In genomic region chr4:67918428-67918827, GRCh38 we compare ENCODE assay signal across 13 cellular contexts. TPM values are rescaled to one million over a fixed set of nuclear protein-coding genes. Genes with fewer than 3 reads are reported as not detected.
DNase-seq lines count a peak whose midpoint lies in the region; ATAC-seq, FAIRE-seq and TF ChIP-seq lines count a peak whose summit lies in the region.
"Had no signal": no experiment of that assay in that cellular context is flagged by ENCODE, and none has a peak within 500 bp of the region (broad histone marks: within the 10 kb centered on the region; RNA-seq: fewer than 3 reads in every experiment).

No MANE protein-coding gene starts in this region.

- DNase-seq in GM13977 (ENCODE audit: low spot score) = no peak
- DNase-seq in NB4 (ENCODE audit: low read depth) = no peak
- DNase-seq in GM12878 (ENCODE audit: low read depth, low spot score) = no peak
- no peak for DNase-seq in caudate nucleus (lab: John Stamatoyannopoulos, UW)
- DNase-seq: activated naive CD8-positive, alpha-beta T cell treated with anti-CD3 and anti-CD28 coated beads, Interleukin-2, amount 10 ng/mL, durations not matched to agents 7 days and 5 days; effector memory CD4-positive, alpha-beta T cell; naive thymus-derived CD4-positive, alpha-beta T cell; NCI-H345; stimulated activated CD4-positive, alpha-beta T cell treated with anti-CD3 and anti-CD28 coated beads, Interleukin-12 subunit alpha, Interleukin-12 subunit beta, amount 100 ng/mL, for 4 hours had no signal

- no peak overlapping the region for H3K4me3 ChIP-seq in NB4 (ENCODE audit: low read depth, low read length)
- H3K4me3 ChIP-seq in GM12878 = no peak overlapping the region
- no peak overlapping the region for H3K4me3 ChIP-seq in neural cell (ENCODE audit: low read length)

- no peaks in the 10 kb centered on the region for H3F3A ChIP-seq in neural cell (ENCODE audit: insufficient read depth, low read length, poor library complexity, severe bottlenecking)

- H3K79me2 ChIP-seq in GM12878 (ENCODE audit: control insufficient read depth, insufficient read depth, low read length) (no peaks in the 10 kb centered on the region), neural cell (replicated peaks; ENCODE audit: insufficient read depth, low read length) (no peaks in the 10 kb centered on the region)

- H4K20me1 ChIP-seq in GM12878 (ENCODE audit: control insufficient read depth, insufficient read depth) = no peaks in the 10 kb centered on the region
- no peaks in the 10 kb centered on the region for H4K20me1 ChIP-seq in neural cell (ENCODE audit: insufficient read depth)

- CTCF ChIA-PET in GM12878 (lab: Yijun Ruan, JAX) = interaction anchor here (1.2 kb wide), 1 partner anchor 258 kb away, joined by 3 read pairs; no protein-coding TSS in a partner anchor

- in situ Hi-C loops in GM13977 (cut with MboI; ENCODE audit: low pct_unique_long_range_greater_than_20kb, low sequenced_read_pairs, unreplicated experiment) (loop anchor here (10.0 kb wide), 1 partner anchor 374 kb away; the partner anchor contains the start of gene CENPC), GM12878 (cut with MboI) (no loop called here)

- SMC1A ChIA-PET in GM12878 (lab: Charles Lee; ENCODE audit: uncharacterized antibody, unreplicated experiment) = interaction anchor here (1.0 kb wide), 1 partner anchor 364 kb away, joined by 3 read pairs; no protein-coding TSS in a partner anchor

- H3K27me3 ChIP-seq in GM12878 (replicated peaks in 1 of 2; ENCODE audit: control insufficient read depth in 2 of 2, insufficient read depth in 2 of 2, low read length in 1 of 2) (no peaks in the 10 kb centered on the region), neural cell (ENCODE audit: insufficient read depth, low read depth, low read length) (no peaks in the 10 kb centered on the region)

- H3K27ac ChIP-seq in GM12878 (ENCODE audit: control insufficient read depth, insufficient read depth) (no peak overlapping the region), neural cell (ENCODE audit: low read length) (no peak overlapping the region), caudate nucleus (ENCODE audit: low read depth, low read length) (no peak overlapping the region)

- no peak for FAIRE-seq in GM12878 (lab: Jason Lieb, UNC)

- RAD21 ChIA-PET in GM12878 (lab: Charles Lee; ENCODE audit: unreplicated experiment) = no interaction called here

- BruUV-seq in GM12878 (replicated peaks; lab: Mats Ljungman, UMichigan) = no TSS peak

- no peaks in the 10 kb centered on the region for H3K9me2 ChIP-seq in neural cell (ENCODE audit: insufficient read depth, low read length)

- no peak overlapping the region for H3K4me2 ChIP-seq in GM12878 (ENCODE audit: control insufficient read depth, insufficient read depth)
- no peak overlapping the region for H3K4me2 ChIP-seq in neural cell (ENCODE audit: low read length)

- intact Hi-C loops in GM12878 (cut with micrococcal nuclease; ENCODE audit: unreplicated experiment) = loop anchor here (10.0 kb wide), 2 partner anchors 174 to 256 kb away; no protein-coding TSS in a partner anchor

- TF ChIP-seq POLR2A in NB4 (IDR thresholded peaks at IDR 0.05; ENCODE audit: extremely low read depth, insufficient read length) (no peak), GM12878 (IDR thresholded peaks at IDR 0.05; ENCODE audit: low read depth, low read length) (no peak)

- peak; percentile 20 for TF ChIP-seq CTCF in GM13977 (IDR thresholded peaks at IDR 0.05; ENCODE audit: extremely low read depth, insufficient read depth, missing control alignments)
- peak; percentile 4 for TF ChIP-seq CTCF in NB4 (IDR thresholded peaks at IDR 0.05; ENCODE audit: low read depth, low read length)
- TF ChIP-seq CTCF in GM12878 (IDR thresholded peaks at IDR 0.05 in 2 of 3, conservative IDR thresholded peaks at IDR 0.05 in 1 of 3; ENCODE audit: control insufficient read depth in 2 of 3, extremely low read depth in 1 of 3, insufficient read depth in 1 of 3, low read depth in 3 of 3, low read length in 3 of 3) = peak in 1 of 3 experiments; percentile 14; a peak in 1 of 6 replicates
- TF ChIP-seq CTCF in neural cell (IDR thresholded peaks at IDR 0.05; ENCODE audit: poor library complexity, severe bottlenecking) = peak; percentile 62

- TF ChIP-seq EP300 in GM12878 (IDR thresholded peaks at IDR 0.05; ENCODE audit: borderline replicate concordance in 1 of 2, control insufficient read depth in 1 of 2, low read depth in 2 of 2, low read length in 2 of 2) = no peak
- TF ChIP-seq EP300 in neural cell (conservative IDR thresholded peaks at IDR 0.05; ENCODE audit: poor library complexity, severe bottlenecking) = no peak

- TF ChIP-seq RAD21 in GM12878 (IDR thresholded peaks at IDR 0.05; ENCODE audit: insufficient read depth, low read depth, low read length) (peak; percentile 46), neural cell (conservative IDR thresholded peaks at IDR 0.05) (peak; percentile 67)

- H2AFZ ChIP-seq in GM12878 (ENCODE audit: control insufficient read depth, low read depth, low read length) (no peak overlapping the region), neural cell (ENCODE audit: low read depth, low read length) (no peak overlapping the region)

- H3K36me3 ChIP-seq in GM12878 (ENCODE audit: control insufficient read depth in 2 of 2, insufficient read depth in 2 of 2, low read length in 1 of 2) (no peaks in the 10 kb centered on the region), neural cell (ENCODE audit: insufficient read depth, low read length) (no peaks in the 10 kb centered on the region)

- H3K9ac ChIP-seq in GM12878 (ENCODE audit: control insufficient read depth, insufficient read depth, low read length) (no peak overlapping the region), neural cell (ENCODE audit: low read length) (no peak overlapping the region)

- H3K4me1 ChIP-seq in GM12878 (ENCODE audit: control insufficient read depth, insufficient read depth, low read length) = no peaks in the 10 kb centered on the region

- ATAC-seq in GM12878 (no peak), HG03571 (IDR thresholded peaks at IDR 0.05; ENCODE audit: unreplicated experiment) (no peak), GM18873 (IDR thresholded peaks at IDR 0.05; ENCODE audit: low FRiP score, unreplicated experiment) (no peak)
- ATAC-seq: naive thymus-derived CD4-positive, alpha-beta T cell; stimulated activated memory B cell treated with anti-CD40 and anti-IgM and Interleukin-4, amounts not matched to agents 10 μg/mL and 1 μg/mL and 100 μg/mL, for 72 hours had no signal

- H3K9me3 ChIP-seq in GM12878 (replicated peaks; ENCODE audit: control insufficient read depth, insufficient read depth, low read length) = no peaks in the 10 kb centered on the region
- H3K9me3 ChIP-seq in neural cell (ENCODE audit: low read length) = no peaks in the 10 kb centered on the region

- POLR2A ChIA-PET in GM12878 (lab: Charles Lee) = no interaction called here

TF ChIP-seq in GM12878, 131 proteins besides CTCF, POLR2A, EP300 and RAD21 (continues in another document):
- TF ChIP-seq ZSCAN29 (IDR thresholded peaks at IDR 0.05) (no peak), YY1 (IDR thresholded peaks at IDR 0.05; ENCODE audit: low read depth, low read length) (no peak)

TF ChIP-seq in neural cell, 6 proteins besides CTCF, POLR2A, EP300 and RAD21:
- TF ChIP-seq SMC3 (conservative IDR thresholded peaks at IDR 0.05; ENCODE audit: poor library complexity) = peak; percentile 58
- no peak for TF ChIP-seq MXI1 (conservative IDR thresholded peaks at IDR 0.05; ENCODE audit: poor library complexity, severe bottlenecking)

RNA-seq across cellular contexts. Expression of gene TMPRSS11D, which starts 34.6 kb away (rescaled TPM):
- total RNA-seq in GM12878 (2013; cell fraction: nucleolus; rRNA removed) = not detected in 2 replicates
- total RNA-seq in GM12878 (2014; rRNA removed) = not detected in 2 replicates
- total RNA-seq in GM12878 (2014; rRNA removed; fragmentation: Illumina TruSeq; extraction: Trizol) = not detected in 2 replicates
- total RNA-seq in GM12878 (2021) = not detected in 2 replicates
- polyA plus RNA-seq in GM12878 (2011; ENCODE audit: low read depth) = not detected
- not detected in 2 replicates for polyA plus RNA-seq in GM12878 (2011; rRNA removed)
- polyA plus RNA-seq in GM12878 (2011; cell fraction: cytosol; rRNA removed) = not detected in 2 replicates
- polyA plus RNA-seq in GM12878 (2011; cell fraction: nucleus; rRNA removed) = not detected in 2 replicates
- polyA plus RNA-seq in GM12878 (2012) = not detected in 2 replicates
- polyA plus RNA-seq in GM12878 (2014; fragmentation: Illumina TruSeq; extraction: Trizol) = not detected in 2 replicates
- polyA plus RNA-seq in GM12878 (2014; fragmentation: Nextera tagmentation; extraction: Ambion mirVana) = not detected
- not detected in 2 replicates for polyA plus RNA-seq in GM12878 (2014; rRNA removed)
- not detected for polyA plus RNA-seq in GM12878 (2016; fragmentation: Nextera tagmentation; extraction: Ambion mirVana)
- polyA minus RNA-seq in GM12878 (2011; rRNA and poly(A)+ RNA removed) = not detected in 2 replicates
- not detected in 2 replicates for polyA minus RNA-seq in GM12878 (2011; cell fraction: cytosol; rRNA and poly(A)+ RNA removed)
- polyA minus RNA-seq in GM12878 (2011; cell fraction: nucleus; rRNA and poly(A)+ RNA removed) = not detected in 2 replicates
- not detected in 2 replicates for polyA plus RNA-seq in neural cell
- polyA minus RNA-seq in neural cell = not detected in 2 replicates
- total RNA-seq: activated naive CD8-positive, alpha-beta T cell treated with anti-CD3 and anti-CD28 coated beads, Interleukin-2, amount 10 ng/mL, durations not matched to agents 7 days and 5 days; naive thymus-derived CD4-positive, alpha-beta T cell had no signal
- polyA plus RNA-seq: naive thymus-derived CD4-positive, alpha-beta T cell had no signal

RNA-seq across cellular contexts. Expression of gene TMPRSS11A, which starts 44.9 kb away (rescaled TPM):
- total RNA-seq in GM12878 (2013; cell fraction: nucleolus; rRNA removed) = not detected in 2 replicates
- not detected in 2 replicates for total RNA-seq in GM12878 (2014; rRNA removed)
- not detected in 2 replicates for total RNA-seq in GM12878 (2014; rRNA removed; fragmentation: Illumina TruSeq; extraction: Trizol)
- not detected in 2 replicates for total RNA-seq in GM12878 (2021)
- polyA plus RNA-seq in GM12878 (2011; ENCODE audit: low read depth) = not detected
- not detected in 2 replicates for polyA plus RNA-seq in GM12878 (2011; rRNA removed)
- not detected in 2 replicates for polyA plus RNA-seq in GM12878 (2011; cell fraction: cytosol; rRNA removed)
- polyA plus RNA-seq in GM12878 (2011; cell fraction: nucleus; rRNA removed) = not detected in 2 replicates
- polyA plus RNA-seq in GM12878 (2012) = not detected in 2 replicates
- polyA plus RNA-seq in GM12878 (2014; fragmentation: Illumina TruSeq; extraction: Trizol) = not detected in 2 replicates
- polyA plus RNA-seq in GM12878 (2014; fragmentation: Nextera tagmentation; extraction: Ambion mirVana) = under 1 TPM in 1 of 2 experiments, not detected in 1; 0.02 TPM
- not detected in 2 replicates for polyA plus RNA-seq in GM12878 (2014; rRNA removed)
- polyA plus RNA-seq in GM12878 (2016; fragmentation: Nextera tagmentation; extraction: Ambion mirVana) = not detected
- polyA minus RNA-seq in GM12878 (2011; rRNA and poly(A)+ RNA removed) = not detected in 2 replicates
- not detected in 2 replicates for polyA minus RNA-seq in GM12878 (2011; cell fraction: cytosol; rRNA and poly(A)+ RNA removed)
- polyA minus RNA-seq in GM12878 (2011; cell fraction: nucleus; rRNA and poly(A)+ RNA removed) = not detected in 2 replicates
- polyA plus RNA-seq in neural cell = not detected in 2 replicates
- not detected in 2 replicates for polyA minus RNA-seq in neural cell
- total RNA-seq: activated naive CD8-positive, alpha-beta T cell treated with anti-CD3 and anti-CD28 coated beads, Interleukin-2, amount 10 ng/mL, durations not matched to agents 7 days and 5 days; naive thymus-derived CD4-positive, alpha-beta T cell had no signal
- polyA plus RNA-seq: naive thymus-derived CD4-positive, alpha-beta T cell had no signal
